Comparison of ENCODE assay signal across 1 cellular context in genomic region chr1:150551784-150552691, GRCh38.
TF ChIP-seq lines count a peak whose summit lies in the region.

No MANE protein-coding gene starts in this region.

TF ChIP-seq in K562, 482 proteins besides CTCF, POLR2A, EP300 and RAD21 (continued from another document and continues in another):
- TF ChIP-seq, protein P1, sequence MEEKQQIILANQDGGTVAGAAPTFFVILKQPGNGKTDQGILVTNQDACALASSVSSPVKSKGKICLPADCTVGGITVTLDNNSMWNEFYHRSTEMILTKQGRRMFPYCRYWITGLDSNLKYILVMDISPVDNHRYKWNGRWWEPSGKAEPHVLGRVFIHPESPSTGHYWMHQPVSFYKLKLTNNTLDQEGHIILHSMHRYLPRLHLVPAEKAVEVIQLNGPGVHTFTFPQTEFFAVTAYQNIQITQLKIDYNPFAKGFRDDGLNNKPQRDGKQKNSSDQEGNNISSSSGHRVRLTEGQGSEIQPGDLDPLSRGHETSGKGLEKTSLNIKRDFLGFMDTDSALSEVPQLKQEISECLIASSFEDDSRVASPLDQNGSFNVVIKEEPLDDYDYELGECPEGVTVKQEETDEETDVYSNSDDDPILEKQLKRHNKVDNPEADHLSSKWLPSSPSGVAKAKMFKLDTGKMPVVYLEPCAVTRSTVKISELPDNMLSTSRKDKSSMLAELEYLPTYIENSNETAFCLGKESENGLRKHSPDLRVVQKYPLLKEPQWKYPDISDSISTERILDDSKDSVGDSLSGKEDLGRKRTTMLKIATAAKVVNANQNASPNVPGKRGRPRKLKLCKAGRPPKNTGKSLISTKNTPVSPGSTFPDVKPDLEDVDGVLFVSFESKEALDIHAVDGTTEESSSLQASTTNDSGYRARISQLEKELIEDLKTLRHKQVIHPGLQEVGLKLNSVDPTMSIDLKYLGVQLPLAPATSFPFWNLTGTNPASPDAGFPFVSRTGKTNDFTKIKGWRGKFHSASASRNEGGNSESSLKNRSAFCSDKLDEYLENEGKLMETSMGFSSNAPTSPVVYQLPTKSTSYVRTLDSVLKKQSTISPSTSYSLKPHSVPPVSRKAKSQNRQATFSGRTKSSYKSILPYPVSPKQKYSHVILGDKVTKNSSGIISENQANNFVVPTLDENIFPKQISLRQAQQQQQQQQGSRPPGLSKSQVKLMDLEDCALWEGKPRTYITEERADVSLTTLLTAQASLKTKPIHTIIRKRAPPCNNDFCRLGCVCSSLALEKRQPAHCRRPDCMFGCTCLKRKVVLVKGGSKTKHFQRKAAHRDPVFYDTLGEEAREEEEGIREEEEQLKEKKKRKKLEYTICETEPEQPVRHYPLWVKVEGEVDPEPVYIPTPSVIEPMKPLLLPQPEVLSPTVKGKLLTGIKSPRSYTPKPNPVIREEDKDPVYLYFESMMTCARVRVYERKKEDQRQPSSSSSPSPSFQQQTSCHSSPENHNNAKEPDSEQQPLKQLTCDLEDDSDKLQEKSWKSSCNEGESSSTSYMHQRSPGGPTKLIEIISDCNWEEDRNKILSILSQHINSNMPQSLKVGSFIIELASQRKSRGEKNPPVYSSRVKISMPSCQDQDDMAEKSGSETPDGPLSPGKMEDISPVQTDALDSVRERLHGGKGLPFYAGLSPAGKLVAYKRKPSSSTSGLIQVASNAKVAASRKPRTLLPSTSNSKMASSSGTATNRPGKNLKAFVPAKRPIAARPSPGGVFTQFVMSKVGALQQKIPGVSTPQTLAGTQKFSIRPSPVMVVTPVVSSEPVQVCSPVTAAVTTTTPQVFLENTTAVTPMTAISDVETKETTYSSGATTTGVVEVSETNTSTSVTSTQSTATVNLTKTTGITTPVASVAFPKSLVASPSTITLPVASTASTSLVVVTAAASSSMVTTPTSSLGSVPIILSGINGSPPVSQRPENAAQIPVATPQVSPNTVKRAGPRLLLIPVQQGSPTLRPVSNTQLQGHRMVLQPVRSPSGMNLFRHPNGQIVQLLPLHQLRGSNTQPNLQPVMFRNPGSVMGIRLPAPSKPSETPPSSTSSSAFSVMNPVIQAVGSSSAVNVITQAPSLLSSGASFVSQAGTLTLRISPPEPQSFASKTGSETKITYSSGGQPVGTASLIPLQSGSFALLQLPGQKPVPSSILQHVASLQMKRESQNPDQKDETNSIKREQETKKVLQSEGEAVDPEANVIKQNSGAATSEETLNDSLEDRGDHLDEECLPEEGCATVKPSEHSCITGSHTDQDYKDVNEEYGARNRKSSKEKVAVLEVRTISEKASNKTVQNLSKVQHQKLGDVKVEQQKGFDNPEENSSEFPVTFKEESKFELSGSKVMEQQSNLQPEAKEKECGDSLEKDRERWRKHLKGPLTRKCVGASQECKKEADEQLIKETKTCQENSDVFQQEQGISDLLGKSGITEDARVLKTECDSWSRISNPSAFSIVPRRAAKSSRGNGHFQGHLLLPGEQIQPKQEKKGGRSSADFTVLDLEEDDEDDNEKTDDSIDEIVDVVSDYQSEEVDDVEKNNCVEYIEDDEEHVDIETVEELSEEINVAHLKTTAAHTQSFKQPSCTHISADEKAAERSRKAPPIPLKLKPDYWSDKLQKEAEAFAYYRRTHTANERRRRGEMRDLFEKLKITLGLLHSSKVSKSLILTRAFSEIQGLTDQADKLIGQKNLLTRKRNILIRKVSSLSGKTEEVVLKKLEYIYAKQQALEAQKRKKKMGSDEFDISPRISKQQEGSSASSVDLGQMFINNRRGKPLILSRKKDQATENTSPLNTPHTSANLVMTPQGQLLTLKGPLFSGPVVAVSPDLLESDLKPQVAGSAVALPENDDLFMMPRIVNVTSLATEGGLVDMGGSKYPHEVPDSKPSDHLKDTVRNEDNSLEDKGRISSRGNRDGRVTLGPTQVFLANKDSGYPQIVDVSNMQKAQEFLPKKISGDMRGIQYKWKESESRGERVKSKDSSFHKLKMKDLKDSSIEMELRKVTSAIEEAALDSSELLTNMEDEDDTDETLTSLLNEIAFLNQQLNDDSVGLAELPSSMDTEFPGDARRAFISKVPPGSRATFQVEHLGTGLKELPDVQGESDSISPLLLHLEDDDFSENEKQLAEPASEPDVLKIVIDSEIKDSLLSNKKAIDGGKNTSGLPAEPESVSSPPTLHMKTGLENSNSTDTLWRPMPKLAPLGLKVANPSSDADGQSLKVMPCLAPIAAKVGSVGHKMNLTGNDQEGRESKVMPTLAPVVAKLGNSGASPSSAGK (IDR thresholded peaks at IDR 0.05) = no peak
- TF ChIP-seq SRSF1 (IDR thresholded peaks at IDR 0.05; ENCODE audit: low read depth, low read length) (no peak), DACH1 (IDR thresholded peaks at IDR 0.05; ENCODE audit: partially characterized antibody) (no peak), SREBF2 (CRISPR knock-in tag; IDR thresholded peaks at IDR 0.05) (no peak), PATZ1 (CRISPR knock-in tag; IDR thresholded peaks at IDR 0.05; ENCODE audit: borderline replicate concordance) (no peak), MEF2D (tag; conservative IDR thresholded peaks at IDR 0.05; ENCODE audit: low read depth) (no peak), ZEB2 (IDR thresholded peaks at IDR 0.05) (no peak; the same call in 1 of the 2 replicates), ZNF174 (CRISPR knock-in tag; IDR thresholded peaks at IDR 0.05) (no peak), XRCC4 (IDR thresholded peaks at IDR 0.05; ENCODE audit: extremely low read depth, insufficient read depth, insufficient read length) (no peak), RBM22 (IDR thresholded peaks at IDR 0.05; ENCODE audit: low read depth, low read length, poor library complexity, severe bottlenecking) (no peak), XRCC3 (IDR thresholded peaks at IDR 0.05) (no peak), CREB3 (tag; conservative IDR thresholded peaks at IDR 0.05; ENCODE audit: low read depth) (no peak), KLF13 (tag; IDR thresholded peaks at IDR 0.05; ENCODE audit: borderline replicate concordance, low read depth) (peak; percentile 47; the same call in 1 of the 2 replicates), GATA2 (CRISPR knock-in tag; IDR thresholded peaks at IDR 0.05) (no peak), THAP12 (CRISPR knock-in tag; IDR thresholded peaks at IDR 0.05) (no peak), SNAPC5 (CRISPR knock-in tag; IDR thresholded peaks at IDR 0.05) (no peak), SRSF9 (IDR thresholded peaks at IDR 0.05; ENCODE audit: borderline replicate concordance, low read depth, low read length) (no peak), TAF7 (tag; IDR thresholded peaks at IDR 0.05) (no peak), ARNT (IDR thresholded peaks at IDR 0.05) (no peak), TAF15 (IDR thresholded peaks at IDR 0.05; ENCODE audit: low read depth, low read length) (no peak), POLR2AphosphoS5 (IDR thresholded peaks at IDR 0.05; ENCODE audit: control insufficient read depth, insufficient read depth, low read depth, low read length) (peak; percentile 49; the same call in 1 of the 2 replicates), KLF10 (CRISPR knock-in tag; IDR thresholded peaks at IDR 0.05) (no peak), ZNF695 (CRISPR knock-in tag; IDR thresholded peaks at IDR 0.05) (no peak), GTF2A2 (tag; IDR thresholded peaks at IDR 0.05) (no peak), BRF1 (IDR thresholded peaks at IDR 0.05; ENCODE audit: borderline replicate concordance, extremely low read depth, insufficient read length) (no peak), ARID2 (IDR thresholded peaks at IDR 0.05) (no peak), U2AF1 (optimal IDR thresholded peaks at IDR 0.05; ENCODE audit: low read depth, low read length) (no peak), ZNF445 (CRISPR knock-in tag; IDR thresholded peaks at IDR 0.05; ENCODE audit: low read depth) (0 out of 2 replicates have a peak, but pooled peaks have one; percentile 10), CAMTA2 (CRISPR knock-in tag; conservative IDR thresholded peaks at IDR 0.05) (no peak), KLF16 (IDR thresholded peaks at IDR 0.05) (0 out of 2 replicates have a peak, but pooled peaks have one; percentile 22), ZC3H4 (CRISPR knock-in tag; IDR thresholded peaks at IDR 0.05; ENCODE audit: borderline replicate concordance) (no peak), ETS2 (tag; IDR thresholded peaks at IDR 0.05; ENCODE audit: borderline replicate concordance, poor library complexity, severe bottlenecking) (no peak)
- TF ChIP-seq, protein P2, sequence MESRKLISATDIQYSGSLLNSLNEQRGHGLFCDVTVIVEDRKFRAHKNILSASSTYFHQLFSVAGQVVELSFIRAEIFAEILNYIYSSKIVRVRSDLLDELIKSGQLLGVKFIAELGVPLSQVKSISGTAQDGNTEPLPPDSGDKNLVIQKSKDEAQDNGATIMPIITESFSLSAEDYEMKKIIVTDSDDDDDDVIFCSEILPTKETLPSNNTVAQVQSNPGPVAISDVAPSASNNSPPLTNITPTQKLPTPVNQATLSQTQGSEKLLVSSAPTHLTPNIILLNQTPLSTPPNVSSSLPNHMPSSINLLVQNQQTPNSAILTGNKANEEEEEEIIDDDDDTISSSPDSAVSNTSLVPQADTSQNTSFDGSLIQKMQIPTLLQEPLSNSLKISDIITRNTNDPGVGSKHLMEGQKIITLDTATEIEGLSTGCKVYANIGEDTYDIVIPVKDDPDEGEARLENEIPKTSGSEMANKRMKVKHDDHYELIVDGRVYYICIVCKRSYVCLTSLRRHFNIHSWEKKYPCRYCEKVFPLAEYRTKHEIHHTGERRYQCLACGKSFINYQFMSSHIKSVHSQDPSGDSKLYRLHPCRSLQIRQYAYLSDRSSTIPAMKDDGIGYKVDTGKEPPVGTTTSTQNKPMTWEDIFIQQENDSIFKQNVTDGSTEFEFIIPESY (CRISPR knock-in tag; IDR thresholded peaks at IDR 0.05) = 0 out of 2 replicates have a peak, but pooled peaks have one; percentile 8
- TF ChIP-seq, protein P3, sequence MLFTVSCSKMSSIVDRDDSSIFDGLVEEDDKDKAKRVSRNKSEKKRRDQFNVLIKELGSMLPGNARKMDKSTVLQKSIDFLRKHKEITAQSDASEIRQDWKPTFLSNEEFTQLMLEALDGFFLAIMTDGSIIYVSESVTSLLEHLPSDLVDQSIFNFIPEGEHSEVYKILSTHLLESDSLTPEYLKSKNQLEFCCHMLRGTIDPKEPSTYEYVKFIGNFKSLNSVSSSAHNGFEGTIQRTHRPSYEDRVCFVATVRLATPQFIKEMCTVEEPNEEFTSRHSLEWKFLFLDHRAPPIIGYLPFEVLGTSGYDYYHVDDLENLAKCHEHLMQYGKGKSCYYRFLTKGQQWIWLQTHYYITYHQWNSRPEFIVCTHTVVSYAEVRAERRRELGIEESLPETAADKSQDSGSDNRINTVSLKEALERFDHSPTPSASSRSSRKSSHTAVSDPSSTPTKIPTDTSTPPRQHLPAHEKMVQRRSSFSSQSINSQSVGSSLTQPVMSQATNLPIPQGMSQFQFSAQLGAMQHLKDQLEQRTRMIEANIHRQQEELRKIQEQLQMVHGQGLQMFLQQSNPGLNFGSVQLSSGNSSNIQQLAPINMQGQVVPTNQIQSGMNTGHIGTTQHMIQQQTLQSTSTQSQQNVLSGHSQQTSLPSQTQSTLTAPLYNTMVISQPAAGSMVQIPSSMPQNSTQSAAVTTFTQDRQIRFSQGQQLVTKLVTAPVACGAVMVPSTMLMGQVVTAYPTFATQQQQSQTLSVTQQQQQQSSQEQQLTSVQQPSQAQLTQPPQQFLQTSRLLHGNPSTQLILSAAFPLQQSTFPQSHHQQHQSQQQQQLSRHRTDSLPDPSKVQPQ (CRISPR knock-in tag; IDR thresholded peaks at IDR 0.05; ENCODE audit: borderline replicate concordance) = no peak
- TF ChIP-seq, protein P4, sequence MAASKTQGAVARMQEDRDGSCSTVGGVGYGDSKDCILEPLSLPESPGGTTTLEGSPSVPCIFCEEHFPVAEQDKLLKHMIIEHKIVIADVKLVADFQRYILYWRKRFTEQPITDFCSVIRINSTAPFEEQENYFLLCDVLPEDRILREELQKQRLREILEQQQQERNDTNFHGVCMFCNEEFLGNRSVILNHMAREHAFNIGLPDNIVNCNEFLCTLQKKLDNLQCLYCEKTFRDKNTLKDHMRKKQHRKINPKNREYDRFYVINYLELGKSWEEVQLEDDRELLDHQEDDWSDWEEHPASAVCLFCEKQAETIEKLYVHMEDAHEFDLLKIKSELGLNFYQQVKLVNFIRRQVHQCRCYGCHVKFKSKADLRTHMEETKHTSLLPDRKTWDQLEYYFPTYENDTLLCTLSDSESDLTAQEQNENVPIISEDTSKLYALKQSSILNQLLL (CRISPR knock-in tag; IDR thresholded peaks at IDR 0.05; ENCODE audit: borderline replicate concordance) = no peak
